8 cellular contexts compared by ENCODE assay signal in genomic region chr9:77981332-77981731, GRCh38. TPM values are rescaled to one million over a fixed set of nuclear protein-coding genes. Genes with fewer than 3 reads are reported as not detected.
DNase-seq lines count a peak whose midpoint lies in the region; TF ChIP-seq lines count a peak whose summit lies in the region.

No MANE protein-coding gene starts in this region.

- peaks cover 97% of the 10 kb centered on the region for H4K20me1 ChIP-seq in smooth muscle cell (ENCODE audit: low read depth)

- no peak overlapping the region for H3K27ac Mint-ChIP-seq in activated naive CD4-positive, alpha-beta T cell treated with anti-CD3 and anti-CD28 coated beads, Interleukin-2, amount 50 U/mL, for 24 hours
- H3K27ac Mint-ChIP-seq in activated naive CD4-positive, alpha-beta T cell treated with anti-CD3 and anti-CD28 coated beads, Interleukin-2, amount 10 ng/mL, durations not matched to agents 7 days and 5 days = no peak overlapping the region

- no peaks in the 10 kb centered on the region for H3F3A ChIP-seq in smooth muscle cell (ENCODE audit: low read depth)

- DNase-seq in activated naive CD4-positive, alpha-beta T cell treated with anti-CD3 and anti-CD28 coated beads, Interleukin-2, amount 10 ng/mL, durations not matched to agents 7 days and 5 days = no peak
- peak; percentile 63 for DNase-seq in SKM-1 (lab: John Stamatoyannopoulos, UW; ENCODE audit: unreplicated experiment)
- peak; percentile 51 to 64 for DNase-seq in foreskin fibroblast
- no peak for DNase-seq in smooth muscle cell (lab: John Stamatoyannopoulos, UW; ENCODE audit: unreplicated experiment)
- DNase-seq in stimulated activated CD4-positive, alpha-beta T cell treated with anti-CD3 and anti-CD28 coated beads, Interleukin-4, amount 100 ng/mL, for 1 hour = no peak
- DNase-seq in activated effector memory CD4-positive, alpha-beta T cell treated with Interleukin-2 at 50 U/mL for 16 hours = no peak
- no peak for DNase-seq in SJCRH30

- H3K4me3 Mint-ChIP-seq in activated naive CD4-positive, alpha-beta T cell treated with anti-CD3 and anti-CD28 coated beads, Interleukin-2, amount 50 U/mL, for 24 hours = peak overlapping the region; percentile 21
- H3K4me3 Mint-ChIP-seq in activated naive CD4-positive, alpha-beta T cell treated with anti-CD3 and anti-CD28 coated beads, Interleukin-2, amount 10 ng/mL, durations not matched to agents 7 days and 5 days = no peak overlapping the region

- no peak overlapping the region for H3K4me3 ChIP-seq in foreskin fibroblast (ENCODE audit: low read depth in 1 of 2, low read length in 2 of 2)
- H3K4me3 ChIP-seq in smooth muscle cell = no peak overlapping the region
- H3K4me3 ChIP-seq in SJCRH30 = no peak overlapping the region

- no peaks in the 10 kb centered on the region for H3K27me3 Mint-ChIP-seq in activated naive CD4-positive, alpha-beta T cell treated with anti-CD3 and anti-CD28 coated beads, Interleukin-2, amount 50 U/mL, for 24 hours
- H3K27me3 Mint-ChIP-seq in activated naive CD4-positive, alpha-beta T cell treated with anti-CD3 and anti-CD28 coated beads, Interleukin-2, amount 10 ng/mL, durations not matched to agents 7 days and 5 days = no peaks in the 10 kb centered on the region

- peak overlapping the region; percentile 0 for H3K4me2 ChIP-seq in smooth muscle cell

- no peaks in the 10 kb centered on the region for H3K9me3 ChIP-seq in smooth muscle cell (replicated peaks; ENCODE audit: low read depth)
- H3K9me3 ChIP-seq in SJCRH30 (replicated peaks) = no peaks in the 10 kb centered on the region

- H3K79me2 ChIP-seq in smooth muscle cell (ENCODE audit: low read depth) = peaks cover 82% of the 10 kb centered on the region

- H3K27me3 ChIP-seq in smooth muscle cell (ENCODE audit: low read depth) (no peaks in the 10 kb centered on the region), SJCRH30 (no peaks in the 10 kb centered on the region)

- H3K9ac ChIP-seq in smooth muscle cell (ENCODE audit: low read depth) = no peak overlapping the region

- H2AFZ ChIP-seq in smooth muscle cell (ENCODE audit: low read depth) = no peak overlapping the region

- H3K9me3 Mint-ChIP-seq in activated naive CD4-positive, alpha-beta T cell treated with anti-CD3 and anti-CD28 coated beads, Interleukin-2, amount 50 U/mL, for 24 hours = no peaks in the 10 kb centered on the region
- no peaks in the 10 kb centered on the region for H3K9me3 Mint-ChIP-seq in activated naive CD4-positive, alpha-beta T cell treated with anti-CD3 and anti-CD28 coated beads, Interleukin-2, amount 10 ng/mL, durations not matched to agents 7 days and 5 days

- TF ChIP-seq CTCF in foreskin fibroblast (IDR thresholded peaks at IDR 0.05; ENCODE audit: low read depth, low read length) = no peak
- no peak for TF ChIP-seq CTCF in smooth muscle cell (IDR thresholded peaks at IDR 0.05; ENCODE audit: borderline replicate concordance, insufficient read depth, poor library complexity, severe bottlenecking)

- WGBS in smooth muscle cell (ENCODE audit: low lambda C conversion rate) = 35% methylated on average over 2 of the region's 2 CpGs

- H3K27ac ChIP-seq in smooth muscle cell (ENCODE audit: low read depth) (no peak overlapping the region), SJCRH30 (no peak overlapping the region)

- H3K4me1 Mint-ChIP-seq in activated naive CD4-positive, alpha-beta T cell treated with anti-CD3 and anti-CD28 coated beads, Interleukin-2, amount 50 U/mL, for 24 hours = peaks cover 86% of the 10 kb centered on the region
- peaks cover 75% of the 10 kb centered on the region for H3K4me1 Mint-ChIP-seq in activated naive CD4-positive, alpha-beta T cell treated with anti-CD3 and anti-CD28 coated beads, Interleukin-2, amount 10 ng/mL, durations not matched to agents 7 days and 5 days

- H3K36me3 ChIP-seq in smooth muscle cell (ENCODE audit: low read depth) (no peaks in the 10 kb centered on the region), SJCRH30 (no peaks in the 10 kb centered on the region)

- H3K4me1 ChIP-seq in smooth muscle cell (ENCODE audit: low read depth) = peaks cover 21% of the 10 kb centered on the region
- no peaks in the 10 kb centered on the region for H3K4me1 ChIP-seq in SJCRH30

- CTCF ChIA-PET in activated naive CD4-positive, alpha-beta T cell treated with anti-CD3 and anti-CD28 coated beads, Interleukin-2, amount 10 ng/mL, durations not matched to agents 7 days and 5 days (lab: Charles Lee) = interaction anchor here (0.6 to 11.2 kb wide), 2 partner anchors 52 to 61 kb away, joined by 3 to 150 read pairs; partner anchors contain the start of gene GNAQ

- H3K36me3 Mint-ChIP-seq in activated naive CD4-positive, alpha-beta T cell treated with anti-CD3 and anti-CD28 coated beads, Interleukin-2, amount 50 U/mL, for 24 hours = no peaks in the 10 kb centered on the region
- H3K36me3 Mint-ChIP-seq in activated naive CD4-positive, alpha-beta T cell treated with anti-CD3 and anti-CD28 coated beads, Interleukin-2, amount 10 ng/mL, durations not matched to agents 7 days and 5 days = peaks cover 6% of the 10 kb centered on the region

RNA-seq across cellular contexts. Expression of gene GNAQ, which starts 50.3 kb away (rescaled TPM):
- 41.4 and 49.6 TPM in 2 replicates for total RNA-seq in smooth muscle cell
- polyA plus RNA-seq in smooth muscle cell = 10.9 and 12.5 TPM in 2 replicates
- 25.6 and 28.8 TPM in 2 replicates for total RNA-seq in SJCRH30 (2014; rRNA removed; shearing (Covaris generic))

Comparison
In these comparisons a context has a peak if more than half of its experiments do, and no peak if none do; other contexts are left out.
1. DNase-seq: peak in SKM-1 (single experiment) and foreskin fibroblast (2 of 2); none in activated naive CD4-positive, alpha-beta T cell treated with anti-CD3 and anti-CD28 coated beads, Interleukin-2, amount 10 ng/mL, durations not matched to agents 7 days and 5 days (single experiment), smooth muscle cell (single experiment), stimulated activated CD4-positive, alpha-beta T cell treated with anti-CD3 and anti-CD28 coated beads, Interleukin-4, amount 100 ng/mL, for 1 hour (single experiment), activated effector memory CD4-positive, alpha-beta T cell treated with Interleukin-2 at 50 U/mL for 16 hours (single experiment) and SJCRH30 (0 of 2).